ENCODE assay signal across 10 cellular contexts in the genomic region with DNA sequence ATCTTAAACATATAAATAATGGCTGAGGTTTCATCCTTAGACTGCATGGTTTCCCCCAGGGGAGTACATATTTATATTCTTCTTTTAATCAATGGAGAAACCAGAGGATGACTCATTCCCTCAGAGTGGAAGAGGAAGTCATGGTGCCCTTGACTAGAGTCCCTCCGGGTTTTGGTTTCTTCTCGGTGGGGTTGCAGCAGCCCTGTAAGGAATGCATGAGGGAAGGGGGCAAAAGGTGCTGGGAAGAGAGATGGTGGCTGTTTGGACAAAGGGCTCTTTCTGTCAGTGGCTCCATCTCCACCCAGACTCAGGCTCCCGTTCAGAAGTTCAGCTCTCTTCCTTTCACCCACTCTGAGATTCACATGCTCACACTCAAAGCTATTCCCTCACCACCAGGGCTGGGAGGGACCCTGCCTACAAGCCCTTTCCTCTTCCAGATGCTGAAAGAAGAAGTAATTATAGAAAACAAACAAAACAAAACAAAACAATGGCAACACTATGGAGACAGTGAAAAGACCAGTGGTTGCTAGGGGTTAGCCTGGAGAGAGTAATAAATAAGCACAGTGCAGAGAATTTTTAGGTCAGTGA.
A peak's percentile ranks its signal among the peaks of the same experiment; 100 is the strongest.
DNase-seq lines count a peak whose midpoint lies in the region; ATAC-seq and FAIRE-seq lines count a peak whose summit lies in the region.
"Had no signal": no experiment of that assay in that cellular context is flagged by ENCODE, and none has a peak within 500 bp of the region (broad histone marks: within the 10 kb centered on the region; RNA-seq: fewer than 3 reads in every experiment).

No MANE protein-coding gene starts in this region.

- peak overlapping the region; percentile 13 for H3K4me3 Mint-ChIP-seq in activated T-cell treated with anti-CD3 and anti-CD28 coated beads, Interleukin-2, amount 50 U/mL, for 4 hours
- no peak overlapping the region for H3K4me3 Mint-ChIP-seq in activated naive CD8-positive, alpha-beta T cell treated with anti-CD3 and anti-CD28 coated beads for 36 hours
- H3K4me3 Mint-ChIP-seq in stimulated activated naive B cell treated with anti-CD40 and anti-IgM and Interleukin-4, amounts not matched to agents 10 μg/mL and 1 μg/mL and 100 μg/mL, for 72 hours: no peak overlapping the region

- H3K27ac Mint-ChIP-seq in activated naive CD8-positive, alpha-beta T cell treated with anti-CD3 and anti-CD28 coated beads for 36 hours: no peak overlapping the region
- H3K27ac Mint-ChIP-seq in stimulated activated naive B cell treated with anti-CD40 and anti-IgM and Interleukin-4, amounts not matched to agents 10 μg/mL and 1 μg/mL and 100 μg/mL, for 72 hours: peak overlapping the region; percentile 48

- DNase-seq in activated T-cell treated with anti-CD3 and anti-CD28 coated beads, Interleukin-2, amount 50 U/mL, for 4 hours: no peak
- DNase-seq in activated T-cell treated with anti-CD3 and anti-CD28 coated beads, Interleukin-2, amount 50 U/mL, for 1 hour: no peak
- DNase-seq in activated naive CD8-positive, alpha-beta T cell treated with anti-CD3 and anti-CD28 coated beads for 36 hours: peak; percentile 14
- DNase-seq in stimulated activated naive B cell treated with anti-CD40 and anti-IgM and Interleukin-4, amounts not matched to agents 10 μg/mL and 1 μg/mL and 100 μg/mL, for 72 hours: peak; percentile 45
- DNase-seq in superior temporal gyrus (ENCODE audit: extremely low spot score): no peak
- no peak for DNase-seq in NCI-H774 (lab: John Stamatoyannopoulos, UW)
- no peak for DNase-seq in urothelium cell line (ENCODE audit: low spot score)
- DNase-seq: activated CD4-positive, alpha-beta T cell treated with anti-CD3 and anti-CD28 coated beads for 48 hours; right cardiac atrium had no signal

- peaks cover 6% of the 10 kb centered on the region for H3K9me3 Mint-ChIP-seq in activated T-cell treated with anti-CD3 and anti-CD28 coated beads, Interleukin-2, amount 50 U/mL, for 4 hours
- H3K9me3 Mint-ChIP-seq in activated naive CD8-positive, alpha-beta T cell treated with anti-CD3 and anti-CD28 coated beads for 36 hours: peaks cover 4% of the 10 kb centered on the region
- no peaks in the 10 kb centered on the region for H3K9me3 Mint-ChIP-seq in stimulated activated naive B cell treated with anti-CD40 and anti-IgM and Interleukin-4, amounts not matched to agents 10 μg/mL and 1 μg/mL and 100 μg/mL, for 72 hours

- H3K36me3 Mint-ChIP-seq in activated T-cell treated with anti-CD3 and anti-CD28 coated beads, Interleukin-2, amount 50 U/mL, for 4 hours (ENCODE audit: insufficient read depth): no peaks in the 10 kb centered on the region
- peaks cover 1% of the 10 kb centered on the region for H3K36me3 Mint-ChIP-seq in activated naive CD8-positive, alpha-beta T cell treated with anti-CD3 and anti-CD28 coated beads for 36 hours
- no peaks in the 10 kb centered on the region for H3K36me3 Mint-ChIP-seq in stimulated activated naive B cell treated with anti-CD40 and anti-IgM and Interleukin-4, amounts not matched to agents 10 μg/mL and 1 μg/mL and 100 μg/mL, for 72 hours

- no peaks in the 10 kb centered on the region for H3K27me3 Mint-ChIP-seq in activated T-cell treated with anti-CD3 and anti-CD28 coated beads, Interleukin-2, amount 50 U/mL, for 4 hours (ENCODE audit: low read depth)
- H3K27me3 Mint-ChIP-seq in activated naive CD8-positive, alpha-beta T cell treated with anti-CD3 and anti-CD28 coated beads for 36 hours: peaks cover 9% of the 10 kb centered on the region
- peaks cover 6 to 11% of the 10 kb centered on the region in 2 donors for H3K27me3 Mint-ChIP-seq in stimulated activated naive B cell treated with anti-CD40 and anti-IgM and Interleukin-4, amounts not matched to agents 10 μg/mL and 1 μg/mL and 100 μg/mL, for 72 hours

- peak; percentile 6 to 25 for ATAC-seq in activated T-cell treated with anti-CD3 and anti-CD28 coated beads, Interleukin-2, amount 50 U/mL, for 4 hours
- peak; percentile 36 for ATAC-seq in HG03520 (IDR thresholded peaks at IDR 0.05; ENCODE audit: unreplicated experiment)
- peak; percentile 54 to 60 for ATAC-seq in stimulated activated naive B cell treated with anti-CD40 and anti-IgM and Interleukin-4, amounts not matched to agents 10 μg/mL and 1 μg/mL and 100 μg/mL, for 72 hours (replicated peaks)

- H3K4me1 Mint-ChIP-seq in activated T-cell treated with anti-CD3 and anti-CD28 coated beads, Interleukin-2, amount 50 U/mL, for 4 hours (ENCODE audit: low read depth): peaks cover 48% of the 10 kb centered on the region
- peaks cover 45% of the 10 kb centered on the region for H3K4me1 Mint-ChIP-seq in activated naive CD8-positive, alpha-beta T cell treated with anti-CD3 and anti-CD28 coated beads for 36 hours
- H3K4me1 Mint-ChIP-seq in stimulated activated naive B cell treated with anti-CD40 and anti-IgM and Interleukin-4, amounts not matched to agents 10 μg/mL and 1 μg/mL and 100 μg/mL, for 72 hours: peaks cover 41 to 48% of the 10 kb centered on the region in 2 donors

- no peak for FAIRE-seq in urothelium cell line (lab: Jason Lieb, UNC)

Comparison
In these comparisons a context has a peak if more than half of its experiments do, and no peak if none do; other contexts are left out.
1. DNase-seq: peak in activated naive CD8-positive, alpha-beta T cell treated with anti-CD3 and anti-CD28 coated beads for 36 hours (single experiment) and stimulated activated naive B cell treated with anti-CD40 and anti-IgM and Interleukin-4, amounts not matched to agents 10 μg/mL and 1 μg/mL and 100 μg/mL, for 72 hours (single experiment); none in activated T-cell treated with anti-CD3 and anti-CD28 coated beads, Interleukin-2, amount 50 U/mL, for 4 hours (single experiment), activated T-cell treated with anti-CD3 and anti-CD28 coated beads, Interleukin-2, amount 50 U/mL, for 1 hour (single experiment), superior temporal gyrus (single experiment), NCI-H774 (single experiment) and urothelium cell line (single experiment).
2. Peak in every context shown above with its lines, with median percentiles within 50 percentile points of each other: ATAC-seq.